ENCODE assay signal across 8 cellular contexts in the genomic region with DNA sequence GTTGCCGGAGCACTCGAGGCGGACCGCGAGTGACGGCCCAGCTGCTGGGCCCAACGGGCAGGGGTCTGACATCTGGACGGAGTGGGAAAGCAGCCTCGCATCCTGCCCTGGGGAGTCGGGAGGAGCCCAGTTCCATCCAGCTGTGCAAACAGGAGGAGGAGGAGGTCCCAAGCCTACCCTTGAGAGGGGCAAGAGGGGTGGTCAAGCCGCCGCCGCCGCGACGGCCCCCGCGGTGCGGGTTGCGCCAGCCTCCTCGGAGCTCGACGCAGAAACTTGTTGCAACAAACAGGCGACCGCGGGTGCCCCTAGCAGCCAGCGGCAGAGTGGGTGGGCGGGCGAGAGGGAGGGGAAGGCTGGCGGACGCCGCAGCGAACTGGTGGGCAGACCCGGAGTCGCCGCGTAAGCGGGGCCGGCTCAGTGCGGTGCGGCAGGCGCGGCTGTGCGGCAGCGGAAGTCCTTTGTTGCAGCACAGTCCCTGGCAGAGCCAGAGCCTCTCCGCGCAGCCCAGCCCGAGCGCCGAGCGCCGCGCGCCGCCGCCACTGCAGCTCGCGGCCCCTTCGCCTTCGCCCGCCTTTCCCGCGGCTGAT. TPM values are rescaled to one million over a fixed set of nuclear protein-coding genes. Genes with fewer than 3 reads are reported as not detected.
DNase-seq lines count a peak whose midpoint lies in the region; ATAC-seq and TF ChIP-seq lines count a peak whose summit lies in the region.

A gene with protein sequence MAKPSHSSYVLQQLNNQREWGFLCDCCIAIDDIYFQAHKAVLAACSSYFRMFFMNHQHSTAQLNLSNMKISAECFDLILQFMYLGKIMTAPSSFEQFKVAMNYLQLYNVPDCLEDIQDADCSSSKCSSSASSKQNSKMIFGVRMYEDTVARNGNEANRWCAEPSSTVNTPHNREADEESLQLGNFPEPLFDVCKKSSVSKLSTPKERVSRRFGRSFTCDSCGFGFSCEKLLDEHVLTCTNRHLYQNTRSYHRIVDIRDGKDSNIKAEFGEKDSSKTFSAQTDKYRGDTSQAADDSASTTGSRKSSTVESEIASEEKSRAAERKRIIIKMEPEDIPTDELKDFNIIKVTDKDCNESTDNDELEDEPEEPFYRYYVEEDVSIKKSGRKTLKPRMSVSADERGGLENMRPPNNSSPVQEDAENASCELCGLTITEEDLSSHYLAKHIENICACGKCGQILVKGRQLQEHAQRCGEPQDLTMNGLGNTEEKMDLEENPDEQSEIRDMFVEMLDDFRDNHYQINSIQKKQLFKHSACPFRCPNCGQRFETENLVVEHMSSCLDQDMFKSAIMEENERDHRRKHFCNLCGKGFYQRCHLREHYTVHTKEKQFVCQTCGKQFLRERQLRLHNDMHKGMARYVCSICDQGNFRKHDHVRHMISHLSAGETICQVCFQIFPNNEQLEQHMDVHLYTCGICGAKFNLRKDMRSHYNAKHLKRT (plus strand): TSS at position 461 of the 587 bp plus-strand sequence. CDS start 16,735 bp downstream, outside the sequence.

- H3K9me3 ChIP-seq in right atrium auricular region, result no peaks in the 10 kb centered on the region

- peak; percentile 68 for DNase-seq in G401 (ENCODE audit: low spot score)
- DNase-seq in NCI-H187 (lab: John Stamatoyannopoulos, UW), result peak; percentile 67 to 93
- DNase-seq in right atrium auricular region (ENCODE audit: low spot score), result peak; percentile 87
- peak; percentile 62 for DNase-seq in pulmonary artery endothelial cell (ENCODE audit: low read depth, low spot score)

- H3K36me3 ChIP-seq in right atrium auricular region, result no peaks in the 10 kb centered on the region
- H3K36me3 ChIP-seq in urinary bladder (ENCODE audit: insufficient read depth), result no peaks in the 10 kb centered on the region

- H3K27ac ChIP-seq in angular gyrus (ENCODE audit: low read depth, low read length), result peak within 1 kb of the TSS; percentile 95
- H3K27ac ChIP-seq in right atrium auricular region, result peak within 1 kb of the TSS; percentile 99 to 100
- H3K27ac ChIP-seq in urinary bladder (ENCODE audit: low read depth), result peak within 1 kb of the TSS; percentile 100

- WGBS in urinary bladder, result under 1% methylated on average over 63 of the region's 63 CpGs

- TF ChIP-seq CTCF in right atrium auricular region (IDR thresholded peaks at IDR 0.05), result no peak

- peak; percentile 21 for ATAC-seq in HG02610 (IDR thresholded peaks at IDR 0.05; ENCODE audit: unreplicated experiment)

- intact Hi-C loops in T-helper 2 cell treated with Interferon-gamma antibody and Interleukin-4, amounts not matched to agents 100 ng/mL and 5 ng/mL, for 36 hours (cut with micrococcal nuclease), result loop anchor here (2.0 to 5.0 kb wide), 4 partner anchors 37 to 652 kb away; a partner anchor contains a TSS

- in situ Hi-C loops in G401 (cut with HindIII; ENCODE audit: low sequenced_read_pairs), result no loop called here

- H3K4me3 ChIP-seq in right atrium auricular region (peak within 1 kb of the TSS; percentile 80 to 85), urinary bladder (ENCODE audit: low read depth, low read length) (peak within 1 kb of the TSS; percentile 82)

- H3K4me1 ChIP-seq in right atrium auricular region (peaks cover 0 to 64% of the 10 kb centered on the region in 2 donors), urinary bladder (ENCODE audit: insufficient read depth) (peaks cover 4% of the 10 kb centered on the region)

- H3K27me3 ChIP-seq in right atrium auricular region, result no peaks in the 10 kb centered on the region

RNA-seq across cellular contexts. Expression of the gene that starts here (rescaled TPM):
- 31.6 and 38.0 TPM in 2 replicates for total RNA-seq in G401 (2014; rRNA removed; shearing (Covaris generic))
- total RNA-seq in T-helper 2 cell treated with Interferon-gamma antibody and Interleukin-4, amounts not matched to agents 100 ng/mL and 5 ng/mL, for 36 hours, result 61.0 and 63.7 TPM in 2 replicates
- total RNA-seq in right atrium auricular region, result 10 to 100 TPM; 18.5 to 21.2 TPM
- total RNA-seq in pulmonary artery endothelial cell, result 34.3 and 39.1 TPM in 2 replicates
- 96.6 TPM for total RNA-seq in urinary bladder
- 24.1 TPM for polyA plus RNA-seq in urinary bladder

Comparison
In these comparisons a context has a peak if more than half of its experiments do, and no peak if none do; other contexts are left out.
1. Peak in every context shown above with its lines: DNase-seq, ATAC-seq, H3K4me3 ChIP-seq and H3K27ac ChIP-seq.